15 cellular contexts compared by ENCODE assay signal in the genomic region with DNA sequence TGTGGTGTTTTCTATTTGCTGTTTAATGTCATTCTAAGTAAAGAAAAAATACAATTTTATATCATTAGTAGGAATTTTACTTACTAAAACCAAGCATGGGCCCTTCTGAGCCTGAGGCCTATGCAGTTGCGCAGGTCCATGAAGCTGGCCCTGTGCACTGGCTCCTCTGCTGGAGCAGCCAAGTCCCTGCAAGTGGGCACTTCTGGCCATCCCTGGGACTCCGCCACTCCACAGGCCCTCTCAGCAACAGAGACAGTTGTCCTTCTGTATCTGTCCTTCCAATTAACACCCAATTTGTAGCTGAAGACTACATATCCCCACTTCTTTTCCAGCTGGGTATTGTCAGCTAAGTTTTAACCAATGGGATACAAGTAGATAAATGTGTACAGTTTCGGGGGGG. TPM values are rescaled to one million over a fixed set of nuclear protein-coding genes. Genes with fewer than 3 reads are reported as not detected.
DNase-seq lines count a peak whose midpoint lies in the region; ATAC-seq and TF ChIP-seq lines count a peak whose summit lies in the region.
"Had no signal": no experiment of that assay in that cellular context is flagged by ENCODE, and none has a peak within 500 bp of the region (broad histone marks: within the 10 kb centered on the region; RNA-seq: fewer than 3 reads in every experiment).

No MANE protein-coding gene starts in this region.

- H3K36me3 Mint-ChIP-seq in type B pancreatic cell = no peaks in the 10 kb centered on the region
- H3K36me3 Mint-ChIP-seq: activated naive CD4-positive, alpha-beta T cell treated with anti-CD3 and anti-CD28 coated beads, Interleukin-2, amount 50 U/mL, for 24 hours; stimulated activated naive B cell treated with anti-CD40 and anti-IgM and Interleukin-4, amounts not matched to agents 10 μg/mL and 1 μg/mL and 100 μg/mL, for 72 hours had no signal

- no peak for DNase-seq in Right ventricle myocardium superior
- DNase-seq in right atrium auricular region (ENCODE audit: low spot score) = no peak
- no peak for DNase-seq in foreskin keratinocyte
- no peak for DNase-seq in type B pancreatic cell (ENCODE audit: extremely low spot score, unreplicated experiment)
- DNase-seq in SKM-1 (lab: John Stamatoyannopoulos, UW; ENCODE audit: unreplicated experiment) = no peak
- DNase-seq in activated T-cell treated with anti-CD3 and anti-CD28 coated beads for 4 hours = no peak
- no peak for DNase-seq in germinal center (ENCODE audit: low spot score)
- DNase-seq: Kasumi-1; NCI-H2171; stimulated activated CD4-positive, alpha-beta T cell treated with anti-CD3 and anti-CD28 coated beads, Interleukin-4, amount 100 ng/mL, for 1 hour; stimulated activated naive B cell treated with anti-CD40 and anti-IgM and Interleukin-4, amounts not matched to agents 10 μg/mL and 1 μg/mL and 100 μg/mL, for 72 hours had no signal

- no peak overlapping the region for H3K27ac Mint-ChIP-seq in type B pancreatic cell
- H3K27ac Mint-ChIP-seq: activated naive CD4-positive, alpha-beta T cell treated with anti-CD3 and anti-CD28 coated beads, Interleukin-2, amount 50 U/mL, for 24 hours; B cell had no signal

- no peaks in the 10 kb centered on the region for H3K36me3 ChIP-seq in right atrium auricular region

- no peak overlapping the region for H3K4me3 ChIP-seq in right atrium auricular region

- TF ChIP-seq CTCF in right atrium auricular region (IDR thresholded peaks at IDR 0.05) (peak in 1 of 2 donors; percentile 36), foreskin keratinocyte (conservative IDR thresholded peaks at IDR 0.05) (peak; percentile 12), type B pancreatic cell (conservative IDR thresholded peaks at IDR 0.05) (peak; percentile 34)

- H3K27me3 ChIP-seq in right atrium auricular region = no peaks in the 10 kb centered on the region
- no peaks in the 10 kb centered on the region for H3K27me3 ChIP-seq in foreskin keratinocyte

- H3K4me1 Mint-ChIP-seq in type B pancreatic cell (ENCODE audit: unreplicated experiment) = no peaks in the 10 kb centered on the region
- H3K4me1 Mint-ChIP-seq: B cell; central memory CD8-positive, alpha-beta T cell; stimulated activated naive B cell treated with anti-CD40 and anti-IgM and Interleukin-4, amounts not matched to agents 10 μg/mL and 1 μg/mL and 100 μg/mL, for 72 hours had no signal

- intact Hi-C loops in Right ventricle myocardium superior (cut with DNase I) = no loop called here

- H3K27me3 Mint-ChIP-seq in type B pancreatic cell = no peaks in the 10 kb centered on the region

- H3K27ac ChIP-seq in right atrium auricular region = no peak overlapping the region
- no peak overlapping the region for H3K27ac ChIP-seq in foreskin keratinocyte

- H3K4me1 ChIP-seq in right atrium auricular region (peaks cover 0 to 11% of the 10 kb centered on the region in 2 donors), foreskin keratinocyte (no peaks in the 10 kb centered on the region)

- peaks cover 0 to 6% of the 10 kb centered on the region in 2 donors for H3K9me3 ChIP-seq in right atrium auricular region

- no peaks in the 10 kb centered on the region for H3K9me3 Mint-ChIP-seq in type B pancreatic cell
- H3K9me3 Mint-ChIP-seq: activated naive CD4-positive, alpha-beta T cell treated with anti-CD3 and anti-CD28 coated beads, Interleukin-2, amount 50 U/mL, for 24 hours; central memory CD8-positive, alpha-beta T cell had no signal

- ATAC-seq in Right ventricle myocardium superior (ENCODE audit: poor library complexity) (peak; percentile 77), SK-N-SH treated with all-trans-retinoic acid at 6 μM for 48 hours (peak; percentile 80), foreskin keratinocyte (peak; percentile 38)

- no peak overlapping the region for H3K4me3 Mint-ChIP-seq in type B pancreatic cell
- H3K4me3 Mint-ChIP-seq: activated naive CD4-positive, alpha-beta T cell treated with anti-CD3 and anti-CD28 coated beads, Interleukin-2, amount 50 U/mL, for 24 hours; B cell; central memory CD8-positive, alpha-beta T cell; stimulated activated naive B cell treated with anti-CD40 and anti-IgM and Interleukin-4, amounts not matched to agents 10 μg/mL and 1 μg/mL and 100 μg/mL, for 72 hours had no signal

TF ChIP-seq in SK-N-SH treated with all-trans-retinoic acid at 6 μM for 48 hours, 23 proteins besides CTCF, POLR2A, EP300 and RAD21:
- TF ChIP-seq ISL1 (CRISPR knock-in tag; IDR thresholded peaks at IDR 0.05) (no peak), TCF4 (CRISPR knock-in tag; IDR thresholded peaks at IDR 0.05; ENCODE audit: borderline replicate concordance) (no peak), RARB (CRISPR knock-in tag; IDR thresholded peaks at IDR 0.05) (no peak), OSR1 (CRISPR knock-in tag; IDR thresholded peaks at IDR 0.05) (no peak), ARNTL (CRISPR knock-in tag; IDR thresholded peaks at IDR 0.05; ENCODE audit: borderline replicate concordance, low read depth) (no peak), ZNF8 (CRISPR knock-in tag; IDR thresholded peaks at IDR 0.05) (no peak), CSDC2 (CRISPR knock-in tag; IDR thresholded peaks at IDR 0.05) (no peak), ESRRG (CRISPR knock-in tag; IDR thresholded peaks at IDR 0.05) (no peak), ZFP3 (CRISPR knock-in tag; IDR thresholded peaks at IDR 0.05) (no peak), CREB5 (CRISPR knock-in tag; IDR thresholded peaks at IDR 0.05; ENCODE audit: low read depth) (no peak)
- TF ChIP-seq, protein P1, sequence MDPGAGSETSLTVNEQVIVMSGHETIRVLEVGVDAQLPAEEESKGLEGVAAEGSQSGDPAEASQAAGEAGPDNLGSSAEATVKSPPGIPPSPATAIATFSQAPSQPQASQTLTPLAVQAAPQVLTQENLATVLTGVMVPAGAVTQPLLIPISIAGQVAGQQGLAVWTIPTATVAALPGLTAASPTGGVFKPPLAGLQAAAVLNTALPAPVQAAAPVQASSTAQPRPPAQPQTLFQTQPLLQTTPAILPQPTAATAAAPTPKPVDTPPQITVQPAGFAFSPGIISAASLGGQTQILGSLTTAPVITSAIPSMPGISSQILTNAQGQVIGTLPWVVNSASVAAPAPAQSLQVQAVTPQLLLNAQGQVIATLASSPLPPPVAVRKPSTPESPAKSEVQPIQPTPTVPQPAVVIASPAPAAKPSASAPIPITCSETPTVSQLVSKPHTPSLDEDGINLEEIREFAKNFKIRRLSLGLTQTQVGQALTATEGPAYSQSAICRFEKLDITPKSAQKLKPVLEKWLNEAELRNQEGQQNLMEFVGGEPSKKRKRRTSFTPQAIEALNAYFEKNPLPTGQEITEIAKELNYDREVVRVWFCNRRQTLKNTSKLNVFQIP (CRISPR knock-in tag; IDR thresholded peaks at IDR 0.05; ENCODE audit: borderline replicate concordance, low read depth) = no peak
- TF ChIP-seq, protein P2, sequence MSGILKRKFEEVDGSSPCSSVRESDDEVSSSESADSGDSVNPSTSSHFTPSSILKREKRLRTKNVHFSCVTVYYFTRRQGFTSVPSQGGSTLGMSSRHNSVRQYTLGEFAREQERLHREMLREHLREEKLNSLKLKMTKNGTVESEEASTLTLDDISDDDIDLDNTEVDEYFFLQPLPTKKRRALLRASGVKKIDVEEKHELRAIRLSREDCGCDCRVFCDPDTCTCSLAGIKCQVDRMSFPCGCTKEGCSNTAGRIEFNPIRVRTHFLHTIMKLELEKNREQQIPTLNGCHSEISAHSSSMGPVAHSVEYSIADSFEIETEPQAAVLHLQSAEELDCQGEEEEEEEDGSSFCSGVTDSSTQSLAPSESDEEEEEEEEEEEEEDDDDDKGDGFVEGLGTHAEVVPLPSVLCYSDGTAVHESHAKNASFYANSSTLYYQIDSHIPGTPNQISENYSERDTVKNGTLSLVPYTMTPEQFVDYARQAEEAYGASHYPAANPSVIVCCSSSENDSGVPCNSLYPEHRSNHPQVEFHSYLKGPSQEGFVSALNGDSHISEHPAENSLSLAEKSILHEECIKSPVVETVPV (CRISPR knock-in tag; IDR thresholded peaks at IDR 0.05) = no peak

RNA-seq across cellular contexts. Expression of gene RYK, which starts 49.9 kb away (rescaled TPM):
- total RNA-seq in Right ventricle myocardium superior (34.2 TPM), right atrium auricular region (10 to 100 TPM; 46.2 to 61.0 TPM), foreskin keratinocyte (76.8 and 81.9 TPM in 2 replicates), type B pancreatic cell (ENCODE audit: low replicate concordance) (50.7 and 59.2 TPM in 2 replicates)
- 31.1 and 37.5 TPM in 2 replicates for polyA plus RNA-seq in foreskin keratinocyte
